34 cellular contexts compared by ENCODE assay signal in genomic region chr2:121431214-121431613, GRCh38.
"Had no signal": no experiment of that assay in that cellular context is flagged by ENCODE, and none has a peak within 500 bp of the region (broad histone marks: within the 10 kb centered on the region; RNA-seq: fewer than 3 reads in every experiment).

No MANE protein-coding gene starts in this region.

- H3K27ac Mint-ChIP-seq: activated B cell treated with CpG ODN at 0.5 μM for 24 hours; activated CD4-positive, alpha-beta memory T cell treated with anti-CD3 and anti-CD28 coated beads for 36 hours; activated CD4-positive, alpha-beta T cell treated with anti-CD3 and anti-CD28 coated beads, Interleukin-2, amount 10 ng/mL, durations not matched to agents 7 days and 5 days; activated naive CD4-positive, alpha-beta T cell treated with anti-CD3 and anti-CD28 coated beads for 36 hours; activated naive CD8-positive, alpha-beta T cell treated with anti-CD3 and anti-CD28 coated beads for 36 hours; activated T-cell treated with anti-CD3 and anti-CD28 coated beads, Interleukin-2, amount 50 U/mL, for 24 hours; activated T-helper 1 cell treated with anti-CD3 and anti-CD28 coated beads, Interleukin-12 subunit alpha, Interleukin-12 subunit beta, Interleukin-2, Interleukin-4 antibody, amounts not matched to agents 30 ng/mL and 10 ng/mL and 1 ng/mL, durations not matched to agents 14 hours and 24 hours and 36 hours; activated T-helper 17 cell treated with anti-CD3 and anti-CD28 coated beads, Interleukin-2, amount 50 U/mL, for 72 hours; T-helper 1 cell treated with Interleukin-12 subunit alpha and Interleukin-12 subunit beta and Interleukin-4 antibody, amounts not matched to agents 30 μg/mL and 1 μg/mL, for 36 hours; T-helper 2 cell treated with Interferon-gamma antibody and Interleukin-4, amounts not matched to agents 5 μg/mL and 100 μg/mL, for 36 hours had no signal

- H3K9me3 Mint-ChIP-seq: activated B cell treated with CpG ODN at 0.5 μM for 24 hours; activated CD4-positive, alpha-beta memory T cell treated with anti-CD3 and anti-CD28 coated beads for 36 hours; activated CD4-positive, alpha-beta T cell treated with anti-CD3 and anti-CD28 coated beads, Interleukin-2, amount 10 ng/mL, durations not matched to agents 7 days and 5 days; activated CD8-positive, alpha-beta T cell treated with anti-CD3 and anti-CD28 coated beads for 36 hours; activated naive CD4-positive, alpha-beta T cell treated with anti-CD3 and anti-CD28 coated beads for 36 hours; activated naive CD4-positive, alpha-beta T cell treated with anti-CD3 and anti-CD28 coated beads, Interleukin-2, amount 50 U/mL, for 72 hours; activated naive CD8-positive, alpha-beta T cell treated with anti-CD3 and anti-CD28 coated beads for 36 hours; activated T-cell treated with anti-CD3 and anti-CD28 coated beads, Interleukin-2, amount 50 U/mL, for 24 hours; activated T-helper 1 cell treated with anti-CD3 and anti-CD28 coated beads, Interleukin-12 subunit alpha, Interleukin-12 subunit beta, Interleukin-2, Interleukin-4 antibody, amounts not matched to agents 30 ng/mL and 10 ng/mL and 1 ng/mL, durations not matched to agents 14 hours and 24 hours and 36 hours; activated T-helper 17 cell treated with anti-CD3 and anti-CD28 coated beads, Interleukin-2, amount 50 U/mL, for 72 hours; T-helper 1 cell treated with Interleukin-12 subunit alpha and Interleukin-12 subunit beta and Interleukin-4 antibody, amounts not matched to agents 30 μg/mL and 1 μg/mL, for 36 hours; T-helper 2 cell treated with Interferon-gamma antibody and Interleukin-4, amounts not matched to agents 5 μg/mL and 100 μg/mL, for 36 hours had no signal

- H3K9me3 ChIP-seq: adrenal gland, body of pancreas, breast epithelium had no signal

- H3K4me3 ChIP-seq: adrenal gland, body of pancreas, breast epithelium had no signal

- H3K27me3 Mint-ChIP-seq: activated B cell treated with CpG ODN at 0.5 μM for 24 hours; activated CD4-positive, alpha-beta memory T cell treated with anti-CD3 and anti-CD28 coated beads for 36 hours; activated CD4-positive, alpha-beta T cell treated with anti-CD3 and anti-CD28 coated beads, Interleukin-2, amount 10 ng/mL, durations not matched to agents 7 days and 5 days; activated CD8-positive, alpha-beta T cell treated with anti-CD3 and anti-CD28 coated beads for 36 hours; activated naive CD8-positive, alpha-beta T cell treated with anti-CD3 and anti-CD28 coated beads for 36 hours; activated T-cell treated with anti-CD3 and anti-CD28 coated beads, Interleukin-2, amount 50 U/mL, for 24 hours; activated T-helper 17 cell treated with anti-CD3 and anti-CD28 coated beads, Interleukin-2, amount 50 U/mL, for 72 hours had no signal

- H3K27ac ChIP-seq: body of pancreas, brain microvascular endothelial cell, breast epithelium, VCaP had no signal

- H3K4me3 Mint-ChIP-seq: activated B cell treated with CpG ODN at 0.5 μM for 24 hours; activated CD4-positive, alpha-beta memory T cell treated with anti-CD3 and anti-CD28 coated beads for 36 hours; activated CD4-positive, alpha-beta T cell treated with anti-CD3 and anti-CD28 coated beads, Interleukin-2, amount 10 ng/mL, durations not matched to agents 7 days and 5 days; activated CD8-positive, alpha-beta T cell treated with anti-CD3 and anti-CD28 coated beads for 36 hours; activated naive CD4-positive, alpha-beta T cell treated with anti-CD3 and anti-CD28 coated beads for 36 hours; activated naive CD8-positive, alpha-beta T cell treated with anti-CD3 and anti-CD28 coated beads for 36 hours; activated T-cell treated with anti-CD3 and anti-CD28 coated beads, Interleukin-2, amount 50 U/mL, for 24 hours; activated T-helper 1 cell treated with anti-CD3 and anti-CD28 coated beads, Interleukin-12 subunit alpha, Interleukin-12 subunit beta, Interleukin-2, Interleukin-4 antibody, amounts not matched to agents 30 ng/mL and 10 ng/mL and 1 ng/mL, durations not matched to agents 14 hours and 24 hours and 36 hours; activated T-helper 17 cell treated with anti-CD3 and anti-CD28 coated beads, Interleukin-2, amount 50 U/mL, for 72 hours; T-helper 1 cell treated with Interleukin-12 subunit alpha and Interleukin-12 subunit beta and Interleukin-4 antibody, amounts not matched to agents 30 μg/mL and 1 μg/mL, for 36 hours; T-helper 2 cell treated with Interferon-gamma antibody and Interleukin-4, amounts not matched to agents 5 μg/mL and 100 μg/mL, for 36 hours had no signal

- H3K4me1 Mint-ChIP-seq: activated B cell treated with CpG ODN at 0.5 μM for 24 hours; activated CD4-positive, alpha-beta T cell treated with anti-CD3 and anti-CD28 coated beads, Interleukin-2, amount 10 ng/mL, durations not matched to agents 7 days and 5 days; activated naive CD8-positive, alpha-beta T cell treated with anti-CD3 and anti-CD28 coated beads for 36 hours; activated T-helper 17 cell treated with anti-CD3 and anti-CD28 coated beads, Interleukin-2, amount 50 U/mL, for 72 hours had no signal

- H3K4me1 ChIP-seq: body of pancreas had no signal

- H3K36me3 ChIP-seq: breast epithelium had no signal

- H3K27me3 ChIP-seq: adrenal gland, body of pancreas, brain microvascular endothelial cell, breast epithelium had no signal

- FAIRE-seq: astrocyte, colon had no signal

- ATAC-seq: activated CD8-positive, alpha-beta T cell treated with anti-CD3 and anti-CD28 coated beads for 36 hours; activated naive CD4-positive, alpha-beta T cell treated with anti-CD3 and anti-CD28 coated beads, Interleukin-2, amount 50 U/mL, for 72 hours; activated T-helper 17 cell treated with anti-CD3 and anti-CD28 coated beads, Interleukin-2, amount 50 U/mL, for 72 hours; body of pancreas had no signal

- DNase-seq: activated B cell treated with CpG ODN at 0.5 μM for 24 hours; activated CD4-positive, alpha-beta memory T cell treated with anti-CD3 and anti-CD28 coated beads for 36 hours; activated CD4-positive, alpha-beta T cell treated with anti-CD3 and anti-CD28 coated beads for 4 hours; activated CD4-positive, alpha-beta T cell treated with anti-CD3 and anti-CD28 coated beads, Interleukin-2, amount 10 ng/mL, durations not matched to agents 7 days and 5 days; activated CD4-positive, alpha-beta T cell treated with anti-CD3 and anti-CD28 coated beads, Interleukin-2, amount 50 U/mL, for 4 hours; activated CD4-positive, CD25-positive, alpha-beta regulatory T cell treated with anti-CD3 and anti-CD28 coated beads, Interleukin-2, amount 50 U/mL, for 72 hours; activated CD8-positive, alpha-beta memory T cell treated with anti-CD3 and anti-CD28 coated beads, Interleukin-2, amount 50 U/mL, for 4 hours; activated CD8-positive, alpha-beta T cell treated with anti-CD3 and anti-CD28 coated beads for 36 hours; activated effector memory CD4-positive, alpha-beta T cell treated with anti-CD3 and anti-CD28 coated beads, Interleukin-2, amount 50 U/mL, for 16 hours; activated gamma-delta T cell treated with Interleukin-2 at 50 U/mL for 16 hours; activated naive CD4-positive, alpha-beta T cell; activated naive CD4-positive, alpha-beta T cell treated with anti-CD3 and anti-CD28 coated beads for 36 hours; activated naive CD4-positive, alpha-beta T cell treated with anti-CD3 and anti-CD28 coated beads, Interleukin-2, amount 50 U/mL, for 16 hours; activated naive CD8-positive, alpha-beta T cell treated with anti-CD3 and anti-CD28 coated beads for 36 hours; activated T-cell treated with anti-CD3 and anti-CD28 coated beads, Interleukin-2, amount 50 U/mL, for 24 hours; activated T-cell treated with anti-CD3 and anti-CD28 coated beads, Interleukin-2, amount 50 U/mL, for 48 hours; adrenal gland; amniotic stem cell; aorta; body of pancreas; brain microvascular endothelial cell; central memory CD4-positive, alpha-beta T cell; T-helper 1 cell; T-helper 2 cell; T-helper 9 cell had no signal
